ENCODE assay signal across 13 cellular contexts in the genomic region with DNA sequence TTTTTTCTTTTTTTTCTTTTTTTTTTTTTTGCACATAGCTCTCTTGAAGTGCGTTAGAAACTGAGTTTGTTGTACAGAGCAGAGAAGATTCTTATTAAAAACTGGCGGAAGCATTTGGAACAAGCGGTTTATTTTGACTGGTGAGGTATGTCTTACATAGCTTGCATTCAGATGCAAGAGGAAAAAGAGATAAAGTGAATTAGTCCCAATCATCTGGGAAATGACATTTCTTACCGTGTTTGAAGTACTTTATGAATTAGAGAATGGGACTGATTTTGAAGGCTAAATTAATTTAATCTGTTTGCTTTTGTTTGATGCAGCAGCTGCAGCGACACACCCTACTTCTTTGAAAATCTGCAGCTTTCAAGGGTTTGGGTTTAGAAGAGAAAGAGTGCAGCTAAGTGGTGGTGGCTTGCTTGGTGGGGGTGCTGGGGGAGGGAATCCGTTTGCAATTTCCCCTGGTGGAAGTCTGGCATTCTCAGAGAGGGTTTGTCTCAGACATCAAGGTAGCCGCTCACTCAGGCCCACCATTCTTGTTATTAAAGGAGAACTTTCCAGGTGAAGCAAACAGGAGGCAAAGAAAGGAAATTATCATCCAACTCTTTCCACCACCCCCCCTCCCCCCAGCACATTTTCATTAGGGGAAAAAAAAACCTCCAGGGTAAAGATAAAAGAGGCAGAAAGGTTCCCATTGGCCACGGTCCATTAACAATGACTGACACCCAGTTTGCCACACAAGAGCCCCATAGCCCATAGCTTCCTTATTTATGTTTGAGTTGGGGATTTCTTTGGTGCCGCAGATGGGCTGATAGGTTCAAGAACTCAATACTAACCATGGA.
DNase-seq lines count a peak whose midpoint lies in the region; ATAC-seq and TF ChIP-seq lines count a peak whose summit lies in the region.
"Had no signal": no experiment of that assay in that cellular context is flagged by ENCODE, and none has a peak within 500 bp of the region (broad histone marks: within the 10 kb centered on the region; RNA-seq: fewer than 3 reads in every experiment).

No MANE protein-coding gene starts in this region.

- H3K27me3 ChIP-seq in iPS-15b (ENCODE audit: control insufficient read depth, insufficient read depth, low read length) (no peaks in the 10 kb centered on the region), subcutaneous abdominal adipose tissue (ENCODE audit: control insufficient read depth in 5 of 5, insufficient read depth in 4 of 5, low read length in 5 of 5) (no peaks in the 10 kb centered on the region)
- no peaks in the 10 kb centered on the region for H3K27me3 ChIP-seq in CD8-positive, alpha-beta memory T cell (ENCODE audit: insufficient read depth, low read length, poor library complexity, severe bottlenecking)
- H3K27me3 ChIP-seq: right lobe of liver had no signal

- no peak for TF ChIP-seq CTCF in WI38 (IDR thresholded peaks at IDR 0.05; ENCODE audit: low read depth, low read length)

- H3K4me3 ChIP-seq in WI38 (ENCODE audit: low read depth, low read length) (peak overlapping the region; percentile 42), iPS-15b (ENCODE audit: low read depth, low read length) (peak overlapping the region; percentile 26), subcutaneous abdominal adipose tissue (ENCODE audit: low read depth in 1 of 5, low read length in 5 of 5) (peak overlapping the region in 2 of 5 donors; percentile 40 to 45)
- H3K4me3 ChIP-seq in CD8-positive, alpha-beta memory T cell (ENCODE audit: low read length) = no peak overlapping the region
- H3K4me3 ChIP-seq: right lobe of liver had no signal

- H3K4me1 Mint-ChIP-seq in CD8-positive, alpha-beta memory T cell = peaks cover 0 to 9% (median 7%) of the 10 kb centered on the region in 3 donors

- H3K9me3 ChIP-seq in iPS-15b (ENCODE audit: control insufficient read depth, insufficient read depth, low read length) (no peaks in the 10 kb centered on the region), subcutaneous abdominal adipose tissue (ENCODE audit: control insufficient read depth in 5 of 5, low read length in 5 of 5) (no peaks in the 10 kb centered on the region)
- H3K9me3 ChIP-seq in CD8-positive, alpha-beta memory T cell (ENCODE audit: low read length) = no peaks in the 10 kb centered on the region
- H3K9me3 ChIP-seq: right lobe of liver had no signal

- H3K27me3 Mint-ChIP-seq in CD8-positive, alpha-beta memory T cell = peaks cover 3 to 40% of the 10 kb centered on the region in 2 donors

- H3K27ac ChIP-seq in subcutaneous abdominal adipose tissue (ENCODE audit: low read depth, low read length) = peak overlapping the region; percentile 4
- no peak overlapping the region for H3K27ac ChIP-seq in CD8-positive, alpha-beta memory T cell (ENCODE audit: low read depth, low read length)
- H3K27ac ChIP-seq: right lobe of liver had no signal

- H3K27ac Mint-ChIP-seq in CD8-positive, alpha-beta memory T cell = no peak overlapping the region

- peak; percentile 7 for DNase-seq in NCI-H510A treated with DMSO at 0.1 percent for 48 hours (lab: John Stamatoyannopoulos, UW)
- no peak for DNase-seq in NCI-H510A (lab: John Stamatoyannopoulos, UW)
- no peak for DNase-seq in posterior vena cava (ENCODE audit: low spot score)
- no peak for DNase-seq in CD8-positive, alpha-beta memory T cell
- DNase-seq: activated CD4-positive, alpha-beta T cell treated with anti-CD3 and anti-CD28 coated beads for 4 hours; activated naive CD4-positive, alpha-beta T cell treated with Interleukin-2 at 50 U/mL for 16 hours; NCI-H1092 had no signal

- no peak overlapping the region for H3K9ac ChIP-seq in iPS-15b (ENCODE audit: low read depth, low read length)
- H3K9ac ChIP-seq in subcutaneous abdominal adipose tissue (ENCODE audit: low read length in 5 of 5) = no peak overlapping the region

- ATAC-seq in HG02870 (IDR thresholded peaks at IDR 0.05; ENCODE audit: unreplicated experiment) = no peak
- ATAC-seq: left colon had no signal

- intact Hi-C loops in posterior vena cava (cut with DNase I) = no loop called here

- H3K9me3 Mint-ChIP-seq in CD8-positive, alpha-beta memory T cell = no peaks in the 10 kb centered on the region

- H3K36me3 ChIP-seq in iPS-15b (ENCODE audit: control insufficient read depth, insufficient read depth, low read length) = no peaks in the 10 kb centered on the region
- no peaks in the 10 kb centered on the region for H3K36me3 ChIP-seq in subcutaneous abdominal adipose tissue (ENCODE audit: control insufficient read depth in 5 of 5, insufficient read depth in 5 of 5, low read length in 5 of 5)
- no peaks in the 10 kb centered on the region for H3K36me3 ChIP-seq in CD8-positive, alpha-beta memory T cell (ENCODE audit: insufficient read depth, low read length)
- H3K36me3 ChIP-seq: right lobe of liver had no signal

- CTCF ChIA-PET in CD8-positive, alpha-beta memory T cell (lab: Charles Lee) = no interaction called here

- H3K36me3 Mint-ChIP-seq in CD8-positive, alpha-beta memory T cell = no peaks in the 10 kb centered on the region

- no peak overlapping the region for H3K4me3 Mint-ChIP-seq in CD8-positive, alpha-beta memory T cell

- POLR2A ChIA-PET in CD8-positive, alpha-beta memory T cell (lab: Charles Lee) = no interaction called here

- H3K4me1 ChIP-seq in iPS-15b (ENCODE audit: control insufficient read depth, insufficient read depth, low read length) (peaks cover 37% of the 10 kb centered on the region), subcutaneous abdominal adipose tissue (ENCODE audit: control insufficient read depth in 5 of 5, insufficient read depth in 5 of 5, low read length in 5 of 5) (peaks cover 0 to 31% (median 27%) of the 10 kb centered on the region in 5 donors)
- no peaks in the 10 kb centered on the region for H3K4me1 ChIP-seq in CD8-positive, alpha-beta memory T cell (ENCODE audit: insufficient read depth, low read length)
